In genomic region chr14:64419003-64419402, GRCh38 we compare ENCODE assay signal across 31 cellular contexts.
"Had no signal": no experiment of that assay in that cellular context is flagged by ENCODE, and none has a peak within 500 bp of the region (broad histone marks: within the 10 kb centered on the region; RNA-seq: fewer than 3 reads in every experiment).

No MANE protein-coding gene starts in this region.

- H3K4me3 Mint-ChIP-seq: activated B cell treated with CpG ODN at 0.5 μM for 24 hours; activated naive CD4-positive, alpha-beta T cell treated with anti-CD3 and anti-CD28 coated beads, Interleukin-2, amount 50 U/mL, for 24 hours; activated naive CD8-positive, alpha-beta T cell treated with anti-CD3 and anti-CD28 coated beads, Interleukin-2, amount 50 U/mL, for 24 hours; activated T-cell treated with anti-CD3 and anti-CD28 coated beads, Interleukin-2, amount 50 U/mL, for 24 hours; mesothelial cell of epicardium; nephron progenitor cell; stimulated activated memory B cell treated with anti-CD40 and anti-IgM and Interleukin-4, amounts not matched to agents 10 μg/mL and 1 μg/mL and 100 μg/mL, for 72 hours; stimulated activated naive CD8-positive, alpha-beta T cell treated with anti-CD3 and anti-CD28 coated beads, Interleukin-15, amount 100 ng/mL, for 72 hours had no signal

- H3K9me3 ChIP-seq: gastrocnemius medialis, neutrophil, ovary, prostate gland, sigmoid colon, upper lobe of right lung had no signal

- H3K27ac ChIP-seq: neutrophil, ovary, prostate gland, sigmoid colon, upper lobe of right lung had no signal

- H3K27ac Mint-ChIP-seq: activated B cell treated with CpG ODN at 0.5 μM for 24 hours; activated naive CD4-positive, alpha-beta T cell treated with anti-CD3 and anti-CD28 coated beads, Interleukin-2, amount 50 U/mL, for 24 hours; activated naive CD8-positive, alpha-beta T cell treated with anti-CD3 and anti-CD28 coated beads, Interleukin-2, amount 50 U/mL, for 24 hours; activated T-cell treated with anti-CD3 and anti-CD28 coated beads, Interleukin-2, amount 50 U/mL, for 24 hours; mesothelial cell of epicardium; stimulated activated memory B cell treated with anti-CD40 and anti-IgM and Interleukin-4, amounts not matched to agents 10 μg/mL and 1 μg/mL and 100 μg/mL, for 72 hours had no signal

- H3K36me3 ChIP-seq: ovary, prostate gland had no signal

- H3K4me1 ChIP-seq: prostate gland, sigmoid colon, upper lobe of right lung had no signal

- ATAC-seq: activated naive CD8-positive, alpha-beta T cell treated with anti-CD3 and anti-CD28 coated beads, Interleukin-2, amount 50 U/mL, for 24 hours; gastrocnemius medialis; left ventricle myocardium superior; stimulated activated memory B cell treated with anti-CD40 and anti-IgM and Interleukin-4, amounts not matched to agents 10 μg/mL and 1 μg/mL and 100 μg/mL, for 72 hours; stimulated activated naive CD8-positive, alpha-beta T cell treated with anti-CD3 and anti-CD28 coated beads, Interleukin-15, amount 100 ng/mL, for 72 hours; upper lobe of right lung had no signal

- H3K27me3 Mint-ChIP-seq: activated B cell treated with CpG ODN at 0.5 μM for 24 hours; activated naive CD4-positive, alpha-beta T cell treated with anti-CD3 and anti-CD28 coated beads, Interleukin-2, amount 50 U/mL, for 24 hours; activated naive CD8-positive, alpha-beta T cell treated with anti-CD3 and anti-CD28 coated beads, Interleukin-2, amount 50 U/mL, for 24 hours; activated T-cell treated with anti-CD3 and anti-CD28 coated beads, Interleukin-2, amount 50 U/mL, for 24 hours; naive B cell; stimulated activated memory B cell treated with anti-CD40 and anti-IgM and Interleukin-4, amounts not matched to agents 10 μg/mL and 1 μg/mL and 100 μg/mL, for 72 hours; stimulated activated naive CD8-positive, alpha-beta T cell treated with anti-CD3 and anti-CD28 coated beads, Interleukin-15, amount 100 ng/mL, for 72 hours had no signal

- H3K27me3 ChIP-seq: gastrocnemius medialis, neutrophil, ovary, sigmoid colon, upper lobe of right lung had no signal

- H3K4me1 Mint-ChIP-seq: activated B cell treated with CpG ODN at 0.5 μM for 24 hours; activated naive CD4-positive, alpha-beta T cell treated with anti-CD3 and anti-CD28 coated beads, Interleukin-2, amount 50 U/mL, for 24 hours; naive B cell; stimulated activated memory B cell treated with anti-CD40 and anti-IgM and Interleukin-4, amounts not matched to agents 10 μg/mL and 1 μg/mL and 100 μg/mL, for 72 hours had no signal

- H3K9me3 Mint-ChIP-seq: activated B cell treated with CpG ODN at 0.5 μM for 24 hours; activated naive CD4-positive, alpha-beta T cell treated with anti-CD3 and anti-CD28 coated beads, Interleukin-2, amount 50 U/mL, for 24 hours; activated naive CD8-positive, alpha-beta T cell treated with anti-CD3 and anti-CD28 coated beads, Interleukin-2, amount 50 U/mL, for 24 hours; activated T-cell treated with anti-CD3 and anti-CD28 coated beads, Interleukin-2, amount 50 U/mL, for 24 hours; mesothelial cell of epicardium; naive B cell; nephron progenitor cell; stimulated activated memory B cell treated with anti-CD40 and anti-IgM and Interleukin-4, amounts not matched to agents 10 μg/mL and 1 μg/mL and 100 μg/mL, for 72 hours; stimulated activated naive CD8-positive, alpha-beta T cell treated with anti-CD3 and anti-CD28 coated beads, Interleukin-15, amount 100 ng/mL, for 72 hours had no signal

- FAIRE-seq: bronchial epithelial cell, colon, small intestine had no signal

- DNase-seq: activated B cell treated with CpG ODN at 0.5 μM for 24 hours; activated CD4-positive, alpha-beta T cell treated with anti-CD3 and anti-CD28 coated beads, Interleukin-2, amount 50 U/mL, for 1 hour; activated CD8-positive, alpha-beta memory T cell treated with anti-CD3 and anti-CD28 coated beads for 24 hours; activated CD8-positive, alpha-beta memory T cell treated with anti-CD3 and anti-CD28 coated beads, Interleukin-2, amount 50 U/mL, for 4 hours; activated gamma-delta T cell treated with Interleukin-2 at 50 U/mL for 16 hours; activated naive CD8-positive, alpha-beta T cell treated with anti-CD3 and anti-CD28 coated beads, Interleukin-2, amount 50 U/mL, for 24 hours; activated T-cell treated with anti-CD3 and anti-CD28 coated beads, Interleukin-2, amount 50 U/mL, for 24 hours; effector memory CD4-positive, alpha-beta T cell; erythroblast; gastrocnemius medialis; glutamatergic neuron; islet precursor cell; left ventricle myocardium superior; naive B cell; nephron progenitor cell; ovary; retina; sigmoid colon; small intestine; stimulated activated CD4-positive, alpha-beta T cell treated with anti-CD3 and anti-CD28 coated beads, Interleukin-4, amount 100 ng/mL, for 24 hours; stimulated activated naive CD8-positive, alpha-beta T cell treated with anti-CD3 and anti-CD28 coated beads, Interleukin-15, amount 100 ng/mL, for 72 hours; substantia nigra; T-helper 2 cell; upper lobe of right lung had no signal

- H3K4me3 ChIP-seq: gastrocnemius medialis, ovary, prostate gland, sigmoid colon, upper lobe of right lung had no signal
